Comparison of ENCODE assay signal across 25 cellular contexts in genomic region chr7:111679944-111680343, GRCh38.
"Had no signal": no experiment of that assay in that cellular context is flagged by ENCODE, and none has a peak within 500 bp of the region (broad histone marks: within the 10 kb centered on the region; RNA-seq: fewer than 3 reads in every experiment).

No MANE protein-coding gene starts in this region.

- FAIRE-seq: small intestine had no signal

- H3K27ac ChIP-seq: hepatocyte, left ventricle myocardium inferior, ovary, sigmoid colon, spleen, suprapubic skin, thoracic aorta, tibial artery, uterus had no signal

- H3K9me3 Mint-ChIP-seq: memory B cell; naive thymus-derived CD4-positive, alpha-beta T cell; natural killer cell treated with Interleukin-12 subunit alpha and Interleukin-12 subunit beta and Interleukin-15 and Interleukin-18, amount 100 ng/mL, for 72 hours; stimulated activated effector memory CD8-positive, alpha-beta T cell treated with anti-CD3 and anti-CD28 coated beads, Interleukin-12 subunit alpha, Interleukin-12 subunit beta, amount 100 ng/mL, for 72 hours; stimulated activated naive CD8-positive, alpha-beta T cell treated with anti-CD3 and anti-CD28 coated beads, Interleukin-15, Interleukin-2, amounts not matched to agents 100 ng/mL and 50 ng/mL, for 24 hours; type B pancreatic cell had no signal

- H3K36me3 Mint-ChIP-seq: memory B cell; naive thymus-derived CD4-positive, alpha-beta T cell; natural killer cell treated with Interleukin-12 subunit alpha and Interleukin-12 subunit beta and Interleukin-15 and Interleukin-18, amount 100 ng/mL, for 72 hours; stimulated activated effector memory CD8-positive, alpha-beta T cell treated with anti-CD3 and anti-CD28 coated beads, Interleukin-12 subunit alpha, Interleukin-12 subunit beta, amount 100 ng/mL, for 72 hours; type B pancreatic cell had no signal

- H3K4me3 Mint-ChIP-seq: memory B cell; naive thymus-derived CD4-positive, alpha-beta T cell; natural killer cell treated with Interleukin-12 subunit alpha and Interleukin-12 subunit beta and Interleukin-15 and Interleukin-18, amount 100 ng/mL, for 72 hours; stimulated activated effector memory CD8-positive, alpha-beta T cell treated with anti-CD3 and anti-CD28 coated beads, Interleukin-12 subunit alpha, Interleukin-12 subunit beta, amount 100 ng/mL, for 72 hours; stimulated activated naive CD8-positive, alpha-beta T cell treated with anti-CD3 and anti-CD28 coated beads, Interleukin-15, Interleukin-2, amounts not matched to agents 100 ng/mL and 50 ng/mL, for 24 hours; type B pancreatic cell had no signal

- H3K9me3 ChIP-seq: left ventricle myocardium inferior, mucosa of descending colon, ovary, sigmoid colon, spleen, suprapubic skin, thoracic aorta, tibial artery, uterus had no signal

- DNase-seq: islet precursor cell; left ventricle myocardium inferior; midbrain; mucosa of descending colon; naive thymus-derived CD4-positive, alpha-beta T cell; ovary; retina; right cardiac atrium; sigmoid colon; small intestine; spleen; stimulated activated CD4-positive, alpha-beta T cell treated with anti-CD3 and anti-CD28 coated beads, Interleukin-4, amount 100 ng/mL, for 24 hours; stimulated activated naive CD4-positive, alpha-beta T cell; tibial artery; uterus had no signal

- H3K79me2 ChIP-seq: hepatocyte had no signal

- H3K27me3 Mint-ChIP-seq: memory B cell; natural killer cell treated with Interleukin-12 subunit alpha and Interleukin-12 subunit beta and Interleukin-15 and Interleukin-18, amount 100 ng/mL, for 72 hours had no signal

- H3K36me3 ChIP-seq: left ventricle myocardium inferior, ovary, sigmoid colon, spleen, suprapubic skin, thoracic aorta, tibial artery, uterus had no signal

- H3K4me1 ChIP-seq: left ventricle myocardium inferior, sigmoid colon, spleen, suprapubic skin, tibial artery, uterus had no signal

- ATAC-seq: mucosa of descending colon; naive thymus-derived CD4-positive, alpha-beta T cell; natural killer cell treated with Interleukin-12 subunit alpha and Interleukin-12 subunit beta and Interleukin-15 and Interleukin-18, amount 100 ng/mL, for 72 hours; right cardiac atrium; stimulated activated effector memory CD8-positive, alpha-beta T cell treated with anti-CD3 and anti-CD28 coated beads, Interleukin-12 subunit alpha, Interleukin-12 subunit beta, amount 100 ng/mL, for 72 hours had no signal

- H3K27ac Mint-ChIP-seq: memory B cell; naive thymus-derived CD4-positive, alpha-beta T cell; natural killer cell treated with Interleukin-12 subunit alpha and Interleukin-12 subunit beta and Interleukin-15 and Interleukin-18, amount 100 ng/mL, for 72 hours; progenitor cell of endocrine pancreas; stimulated activated effector memory CD8-positive, alpha-beta T cell treated with anti-CD3 and anti-CD28 coated beads, Interleukin-12 subunit alpha, Interleukin-12 subunit beta, amount 100 ng/mL, for 72 hours; stimulated activated naive CD8-positive, alpha-beta T cell treated with anti-CD3 and anti-CD28 coated beads, Interleukin-15, Interleukin-2, amounts not matched to agents 100 ng/mL and 50 ng/mL, for 24 hours; type B pancreatic cell had no signal

- H3K4me2 ChIP-seq: hepatocyte had no signal

- H3K4me1 Mint-ChIP-seq: memory B cell; naive thymus-derived CD4-positive, alpha-beta T cell; stimulated activated effector memory CD8-positive, alpha-beta T cell treated with anti-CD3 and anti-CD28 coated beads, Interleukin-12 subunit alpha, Interleukin-12 subunit beta, amount 100 ng/mL, for 72 hours had no signal

- H2AFZ ChIP-seq: hepatocyte had no signal

- H3K27me3 ChIP-seq: ovary, sigmoid colon, spleen, suprapubic skin, tibial artery, uterus had no signal

- H3K4me3 ChIP-seq: hepatocyte, left ventricle myocardium inferior, lung, mucosa of descending colon, ovary, sigmoid colon, spleen, suprapubic skin, thoracic aorta, tibial artery, uterus had no signal
